8 cellular contexts compared by ENCODE assay signal in genomic region chr15:63487076-63487757, GRCh38. TPM values are rescaled to one million over a fixed set of nuclear protein-coding genes. Genes with fewer than 3 reads are reported as not detected.
DNase-seq lines count a peak whose midpoint lies in the region; ATAC-seq and TF ChIP-seq lines count a peak whose summit lies in the region.

No MANE protein-coding gene starts in this region.

- H3K36me3 ChIP-seq in BJ (ENCODE audit: control insufficient read depth, insufficient read depth, low read length), result no peaks in the 10 kb centered on the region
- no peaks in the 10 kb centered on the region for H3K36me3 ChIP-seq in SU-DHL-6 (ENCODE audit: low read length)
- no peaks in the 10 kb centered on the region for H3K36me3 ChIP-seq in vagina

- POLR2A ChIA-PET in BJ (lab: Charles Lee), result no interaction called here

- H3K9ac ChIP-seq in SU-DHL-6 (ENCODE audit: low read length), result no peak overlapping the region

- no peaks in the 10 kb centered on the region for H4K20me1 ChIP-seq in SU-DHL-6 (ENCODE audit: low read depth, low read length)

- peak overlapping the region; percentile 20 for H3K4me2 ChIP-seq in SU-DHL-6 (ENCODE audit: low read depth, low read length, poor library complexity, severe bottlenecking)

- no peaks in the 10 kb centered on the region for H3K9me2 ChIP-seq in SU-DHL-6 (replicated peaks; ENCODE audit: insufficient read depth, low read length)

- peaks cover 10% of the 10 kb centered on the region for H3K4me1 ChIP-seq in vagina

- H3K9me3 Mint-ChIP-seq in IgD-negative memory B cell (peaks cover 0 to 2% (median 1%) of the 10 kb centered on the region in 3 donors), glutamatergic neuron (ENCODE audit: unreplicated experiment) (peaks cover 7% of the 10 kb centered on the region), progenitor cell of endocrine pancreas (ENCODE audit: low read depth) (no peaks in the 10 kb centered on the region)

- H3K36me3 Mint-ChIP-seq in IgD-negative memory B cell, result peaks cover 5% of the 10 kb centered on the region
- no peaks in the 10 kb centered on the region for H3K36me3 Mint-ChIP-seq in glutamatergic neuron (ENCODE audit: unreplicated experiment)
- H3K36me3 Mint-ChIP-seq in progenitor cell of endocrine pancreas (ENCODE audit: insufficient read depth), result no peaks in the 10 kb centered on the region

- TF ChIP-seq CTCF in BJ (IDR thresholded peaks at IDR 0.05; ENCODE audit: insufficient read depth, low read depth, low read length) (peak; percentile 95), SU-DHL-6 (IDR thresholded peaks at IDR 0.05; ENCODE audit: insufficient read depth, low read length, poor library complexity, severe bottlenecking) (peak; percentile 91), glutamatergic neuron (IDR thresholded peaks at IDR 0.05; ENCODE audit: partially characterized antibody, unreplicated experiment) (peak; percentile 86), progenitor cell of endocrine pancreas (IDR thresholded peaks at IDR 0.05; ENCODE audit: unreplicated experiment) (peak; percentile 87), vagina (IDR thresholded peaks at IDR 0.05) (peak; percentile 71 to 82 (median 81))

- H3K4me3 ChIP-seq in BJ (ENCODE audit: low read depth, low read length) (no peak overlapping the region), SU-DHL-6 (ENCODE audit: insufficient read depth, low read length, poor library complexity, severe bottlenecking) (no peak overlapping the region), vagina (no peak overlapping the region)

- H3K79me2 ChIP-seq in SU-DHL-6 (ENCODE audit: insufficient read depth, low read length), result no peaks in the 10 kb centered on the region

- no peak for TF ChIP-seq POLR2A in vagina (IDR thresholded peaks at IDR 0.05)

- DNase-seq in BJ (ENCODE audit: low read depth) (no peak), glutamatergic neuron (peak; percentile 94), progenitor cell of endocrine pancreas (ENCODE audit: low spot score, unreplicated experiment) (peak; percentile 79), vagina (ENCODE audit: extremely low spot score in 2 of 2) (peak in 1 of 2 donors; percentile 86)
- peak; percentile 88 for DNase-seq in activated naive CD4-positive, alpha-beta T cell treated with anti-CD3 and anti-CD28 coated beads, Interleukin-2, amount 50 U/mL, for 16 hours

- peaks cover 2% of the 10 kb centered on the region for H3K27me3 Mint-ChIP-seq in IgD-negative memory B cell
- H3K27me3 Mint-ChIP-seq in glutamatergic neuron (ENCODE audit: unreplicated experiment), result peaks cover 1% of the 10 kb centered on the region
- peaks cover 10% of the 10 kb centered on the region for H3K27me3 Mint-ChIP-seq in progenitor cell of endocrine pancreas

- H3K4me1 Mint-ChIP-seq in IgD-negative memory B cell (peaks cover 41 to 58% (median 53%) of the 10 kb centered on the region in 3 donors), glutamatergic neuron (ENCODE audit: low read depth, unreplicated experiment) (peaks cover 8% of the 10 kb centered on the region), progenitor cell of endocrine pancreas (ENCODE audit: low read depth) (peaks cover 1% of the 10 kb centered on the region)

- peak overlapping the region; percentile 15 to 57 (median 47) for H3K27ac Mint-ChIP-seq in IgD-negative memory B cell
- no peak overlapping the region for H3K27ac Mint-ChIP-seq in glutamatergic neuron (ENCODE audit: unreplicated experiment)
- H3K27ac Mint-ChIP-seq in progenitor cell of endocrine pancreas, result no peak overlapping the region

- H3K27me3 ChIP-seq in BJ (ENCODE audit: control insufficient read depth, insufficient read depth, low read length) (peaks cover 4% of the 10 kb centered on the region; the same call in 1 of the 2 replicates), SU-DHL-6 (ENCODE audit: low read length) (no peaks in the 10 kb centered on the region), vagina (no peaks in the 10 kb centered on the region)

- H2AFZ ChIP-seq in SU-DHL-6 (ENCODE audit: low read depth, low read length, severe bottlenecking), result peak overlapping the region; percentile 32

- H3K27ac ChIP-seq in SU-DHL-6 (ENCODE audit: low read depth, low read length) (no peak overlapping the region), vagina (no peak overlapping the region)

- H3K4me3 Mint-ChIP-seq in IgD-negative memory B cell (peak overlapping the region in 3 of 4 donors; percentile 42 to 94 (median 87)), glutamatergic neuron (ENCODE audit: unreplicated experiment) (no peak overlapping the region), progenitor cell of endocrine pancreas (ENCODE audit: low read depth) (no peak overlapping the region)

- peak; percentile 50 for ATAC-seq in GM19324 (IDR thresholded peaks at IDR 0.05; ENCODE audit: low FRiP score, unreplicated experiment)

- CTCF ChIA-PET in BJ (lab: Yijun Ruan, JAX), result interaction anchor here (0.5 to 1.9 kb wide), 20 partner anchors 10 to 495 kb away, joined by 3 to 22 read pairs (median 4); partner anchors contain the start of genes FBXL22 and USP3

- H3K9me3 ChIP-seq in SU-DHL-6 (ENCODE audit: insufficient read depth, low read length), result no peaks in the 10 kb centered on the region
- no peaks in the 10 kb centered on the region for H3K9me3 ChIP-seq in vagina

- intact Hi-C loops in vagina (cut with DNase I), result loop anchor here (10.0 kb wide), 1 partner anchor 118 kb away; no protein-coding TSS in a partner anchor

- no peaks in the 10 kb centered on the region for H3F3A ChIP-seq in SU-DHL-6 (ENCODE audit: insufficient read depth)

RNA-seq across cellular contexts. Expression of gene USP3, which starts 17.2 kb away (rescaled TPM):
- polyA plus RNA-seq in BJ (2011; rRNA removed), result 13.3 and 17.2 TPM in 2 replicates
- 21.8 and 22.7 TPM in 2 replicates for polyA minus RNA-seq in BJ (2011; rRNA and poly(A)+ RNA removed)
- polyA plus RNA-seq in IgD-negative memory B cell, result 42.7 TPM
- total RNA-seq in glutamatergic neuron (ENCODE audit: unreplicated experiment), result 50.9 TPM
- 77.0 and 81.2 TPM in 2 replicates for total RNA-seq in progenitor cell of endocrine pancreas
- 39.5 TPM for total RNA-seq in vagina

Comparison
In these comparisons a context has a peak if more than half of its experiments do, and no peak if none do; other contexts are left out.
1. H3K27ac Mint-ChIP-seq: peak in IgD-negative memory B cell (3 of 3); none in glutamatergic neuron (single experiment) and progenitor cell of endocrine pancreas (single experiment).
2. H3K4me3 Mint-ChIP-seq: peak in IgD-negative memory B cell (3 of 4); none in glutamatergic neuron (single experiment) and progenitor cell of endocrine pancreas (single experiment).
3. Peak in every context shown above with its lines, with median percentiles within 50 percentile points of each other: CTCF ChIP-seq.